In the genomic region with DNA sequence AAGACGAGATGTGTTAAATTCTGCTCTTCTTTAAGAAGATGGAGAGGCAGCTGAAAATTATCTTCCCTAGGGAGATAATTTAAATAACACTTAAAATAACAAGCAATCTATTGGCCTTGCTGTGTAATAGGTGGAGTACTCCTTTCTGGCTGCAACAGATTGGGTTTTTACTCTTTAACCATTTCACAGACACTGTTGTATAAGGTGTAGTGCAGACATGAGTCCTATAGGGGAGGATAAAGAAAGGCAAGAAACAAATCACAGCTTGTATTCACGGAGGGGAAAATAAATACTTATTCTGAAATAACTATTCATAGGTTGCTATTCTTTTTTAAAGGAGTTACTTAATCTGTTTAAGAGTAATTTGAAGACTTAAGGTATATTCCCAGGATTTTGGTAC, we compare ENCODE assay signal across 30 cellular contexts.
"Had no signal": no experiment of that assay in that cellular context is flagged by ENCODE, and none has a peak within 500 bp of the region (broad histone marks: within the 10 kb centered on the region; RNA-seq: fewer than 3 reads in every experiment).

No MANE protein-coding gene starts in this region.

- H3K9me3 Mint-ChIP-seq: activated CD4-positive, alpha-beta memory T cell treated with anti-CD3 and anti-CD28 coated beads, Interleukin-2, amount 10 ng/mL, durations not matched to agents 7 days and 5 days; activated CD4-positive, alpha-beta T cell treated with anti-CD3 and anti-CD28 coated beads, Interleukin-2, amount 10 ng/mL, durations not matched to agents 7 days and 5 days; activated T-cell treated with anti-CD3 and anti-CD28 coated beads, Interleukin-2, amount 50 U/mL, for 4 hours; activated T-helper 17 cell treated with anti-CD3 and anti-CD28 coated beads, Interleukin-2, amount 50 U/mL, for 72 hours; central memory CD8-positive, alpha-beta T cell; dendritic cell treated with granulocyte-macrophage colony-stimulating factor and Interleukin-4, amounts not matched to agents 40 ng/mL and 50 ng/mL, for 4 days; T-helper 2 cell treated with Interferon-gamma antibody and Interleukin-4, amounts not matched to agents 5 μg/mL and 100 μg/mL, for 36 hours had no signal

- H3K36me3 Mint-ChIP-seq: activated naive CD8-positive, alpha-beta T cell had no signal

- H3K36me3 ChIP-seq: brain microvascular endothelial cell, esophagus muscularis mucosa, gastroesophageal sphincter, heart right ventricle had no signal

- H3K4me1 Mint-ChIP-seq: activated CD4-positive, alpha-beta memory T cell treated with anti-CD3 and anti-CD28 coated beads, Interleukin-2, amount 10 ng/mL, durations not matched to agents 7 days and 5 days; activated CD4-positive, alpha-beta T cell treated with anti-CD3 and anti-CD28 coated beads, Interleukin-2, amount 10 ng/mL, durations not matched to agents 7 days and 5 days; activated T-helper 17 cell treated with anti-CD3 and anti-CD28 coated beads, Interleukin-2, amount 50 U/mL, for 72 hours; central memory CD8-positive, alpha-beta T cell; T-helper 17 cell had no signal

- H3K4me1 ChIP-seq: esophagus muscularis mucosa, gastroesophageal sphincter, heart right ventricle had no signal

- H3K27me3 ChIP-seq: brain microvascular endothelial cell, esophagus muscularis mucosa, gastroesophageal sphincter, heart right ventricle had no signal

- H3K4me3 ChIP-seq: coronary artery, dorsolateral prefrontal cortex, esophagus muscularis mucosa, gastroesophageal sphincter, heart right ventricle had no signal

- H3K27ac Mint-ChIP-seq: activated CD4-positive, alpha-beta memory T cell treated with anti-CD3 and anti-CD28 coated beads, Interleukin-2, amount 10 ng/mL, durations not matched to agents 7 days and 5 days; activated CD4-positive, alpha-beta T cell treated with anti-CD3 and anti-CD28 coated beads, Interleukin-2, amount 10 ng/mL, durations not matched to agents 7 days and 5 days; activated naive CD8-positive, alpha-beta T cell; activated T-helper 17 cell treated with anti-CD3 and anti-CD28 coated beads, Interleukin-2, amount 50 U/mL, for 72 hours; dendritic cell treated with granulocyte-macrophage colony-stimulating factor and Interleukin-4, amounts not matched to agents 40 ng/mL and 50 ng/mL, for 4 days; T-helper 17 cell; T-helper 2 cell treated with Interferon-gamma antibody and Interleukin-4, amounts not matched to agents 5 μg/mL and 100 μg/mL, for 36 hours had no signal

- H3K4me3 Mint-ChIP-seq: activated CD4-positive, alpha-beta memory T cell treated with anti-CD3 and anti-CD28 coated beads, Interleukin-2, amount 10 ng/mL, durations not matched to agents 7 days and 5 days; activated CD4-positive, alpha-beta T cell treated with anti-CD3 and anti-CD28 coated beads, Interleukin-2, amount 10 ng/mL, durations not matched to agents 7 days and 5 days; activated naive CD8-positive, alpha-beta T cell; activated T-cell treated with anti-CD3 and anti-CD28 coated beads, Interleukin-2, amount 50 U/mL, for 4 hours; activated T-helper 17 cell treated with anti-CD3 and anti-CD28 coated beads, Interleukin-2, amount 50 U/mL, for 72 hours; central memory CD8-positive, alpha-beta T cell; dendritic cell treated with granulocyte-macrophage colony-stimulating factor and Interleukin-4, amounts not matched to agents 40 ng/mL and 50 ng/mL, for 4 days; T-helper 17 cell; T-helper 2 cell treated with Interferon-gamma antibody and Interleukin-4, amounts not matched to agents 5 μg/mL and 100 μg/mL, for 36 hours had no signal

- H3K9me3 ChIP-seq: esophagus muscularis mucosa, gastroesophageal sphincter, heart right ventricle had no signal

- DNase-seq: activated CD4-positive, alpha-beta memory T cell treated with anti-CD3 and anti-CD28 coated beads, Interleukin-2, amount 10 ng/mL, durations not matched to agents 7 days and 5 days; activated CD4-positive, alpha-beta T cell treated with anti-CD3 and anti-CD28 coated beads for 1 hour; activated CD4-positive, alpha-beta T cell treated with anti-CD3 and anti-CD28 coated beads for 4 hours; activated CD4-positive, alpha-beta T cell treated with anti-CD3 and anti-CD28 coated beads, Interleukin-2, amount 10 ng/mL, durations not matched to agents 7 days and 5 days; activated CD4-positive, alpha-beta T cell treated with anti-CD3 and anti-CD28 coated beads, Interleukin-2, amount 50 U/mL, for 4 hours; activated CD8-positive, alpha-beta memory T cell treated with anti-CD3 and anti-CD28 coated beads, Interleukin-2, amount 50 U/mL, for 48 hours; activated effector memory CD4-positive, alpha-beta T cell treated with Interleukin-2 at 50 U/mL for 16 hours; activated gamma-delta T cell treated with Interleukin-2 at 50 U/mL for 16 hours; activated naive CD4-positive, alpha-beta T cell treated with anti-CD3 and anti-CD28 coated beads, Interleukin-2, amount 50 U/mL, for 16 hours; activated naive CD4-positive, alpha-beta T cell treated with Interleukin-2 at 50 U/mL for 16 hours; activated T-cell treated with anti-CD3 and anti-CD28 coated beads, Interleukin-2, amount 50 U/mL, for 4 hours; amniotic stem cell; anterior cingulate cortex; brain microvascular endothelial cell; dorsolateral prefrontal cortex; effector memory CD4-positive, alpha-beta T cell; erythroblast; foreskin melanocyte; heart right ventricle; T-helper 1 cell; T-helper 17 cell; T1000 had no signal

- H3K27ac ChIP-seq: brain microvascular endothelial cell, coronary artery, dorsolateral prefrontal cortex, esophagus muscularis mucosa, gastroesophageal sphincter, heart right ventricle had no signal

- ATAC-seq: activated T-cell treated with anti-CD3 and anti-CD28 coated beads, Interleukin-2, amount 50 U/mL, for 4 hours; activated T-helper 17 cell treated with anti-CD3 and anti-CD28 coated beads, Interleukin-2, amount 50 U/mL, for 72 hours; gastroesophageal sphincter; heart right ventricle; T-helper 17 cell had no signal
